In the genomic region with DNA sequence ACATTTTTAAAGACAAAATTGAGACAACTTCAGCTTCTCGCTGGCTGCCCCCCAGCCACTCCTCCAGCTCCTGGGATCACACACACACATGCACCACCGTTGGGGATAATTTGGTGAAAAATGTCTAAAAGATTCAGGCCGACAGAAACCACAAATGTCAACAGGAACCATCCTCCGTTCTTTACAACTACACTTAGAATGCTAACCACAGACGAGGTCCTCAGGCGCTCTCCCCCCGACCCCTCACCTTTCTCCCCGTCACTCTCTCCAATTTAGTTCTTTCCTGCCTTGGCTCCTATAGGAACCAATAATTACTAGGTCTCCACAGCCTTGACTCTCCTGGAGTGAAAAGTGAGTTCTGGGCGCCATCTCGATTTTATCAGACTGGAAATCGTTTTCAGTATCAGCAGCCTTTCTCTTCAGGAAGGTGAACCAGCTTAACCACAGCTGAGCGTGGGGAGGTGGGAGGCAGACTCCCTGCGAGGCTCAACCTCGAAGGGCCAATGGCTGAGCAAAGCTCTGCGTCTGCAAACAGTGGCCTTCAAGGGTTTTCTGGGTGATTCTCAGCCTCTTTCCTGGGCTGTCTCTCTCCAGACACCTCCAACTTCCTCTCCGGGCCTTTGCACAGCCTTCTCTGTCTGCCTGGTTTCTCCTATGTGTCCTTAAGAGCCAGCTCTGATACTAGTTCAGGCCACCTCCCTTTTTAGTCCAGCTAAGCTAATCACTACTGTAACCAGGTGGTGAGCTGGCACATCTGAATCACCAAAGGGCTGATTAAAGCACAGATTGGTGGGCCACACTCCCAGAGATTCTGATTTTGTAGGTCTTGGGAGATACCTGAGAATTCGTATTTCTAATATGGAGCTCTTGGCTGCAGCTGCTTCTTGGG, we compare ENCODE assay signal across 15 cellular contexts.
A peak's percentile ranks its signal among the peaks of the same experiment; 100 is the strongest.
DNase-seq lines count a peak whose midpoint lies in the region; ATAC-seq and TF ChIP-seq lines count a peak whose summit lies in the region.
"Had no signal": no experiment of that assay in that cellular context is flagged by ENCODE, and none has a peak within 500 bp of the region (broad histone marks: within the 10 kb centered on the region; RNA-seq: fewer than 3 reads in every experiment).

No MANE protein-coding gene starts in this region.

- no peaks in the 10 kb centered on the region for H3K27me3 ChIP-seq in transverse colon
- H3K27me3 ChIP-seq: vagina had no signal

- H3K36me3 ChIP-seq in transverse colon, result no peaks in the 10 kb centered on the region
- H3K36me3 ChIP-seq: vagina had no signal

- intact Hi-C loops in transverse colon (cut with DNase I; ENCODE audit: low total_unique reads), result no loop called here

- no peak for ATAC-seq in HG02623 (IDR thresholded peaks at IDR 0.05; ENCODE audit: unreplicated experiment)
- ATAC-seq: activated CD4-positive, CD25-positive, alpha-beta regulatory T cell treated with anti-CD3 and anti-CD28 coated beads, Interleukin-2, amount 50 U/mL, for 24 hours; K562; left lobe of liver had no signal

- in situ Hi-C loops in transverse colon (cut with MboI; ENCODE audit: low pct_ligation_motif_present in 1 of 4, low pct_unique_long_range_greater_than_20kb in 1 of 4, low sequenced_read_pairs in 3 of 4), result no loop called here

- peak overlapping the region in 3 of 4 donors; percentile 22 to 38 (median 25) for H3K27ac ChIP-seq in transverse colon

- H3K4me3 ChIP-seq in epithelial cell of esophagus (ENCODE audit: low read length) (no peak overlapping the region), transverse colon (no peak overlapping the region)
- H3K4me3 ChIP-seq: K562, vagina had no signal

- H3K4me1 ChIP-seq in transverse colon, result peaks cover 0 to 16% (median 2%) of the 10 kb centered on the region in 4 donors

- H3K9me3 ChIP-seq in transverse colon, result no peaks in the 10 kb centered on the region
- H3K9me3 ChIP-seq: vagina had no signal

- WGBS in transverse colon (ENCODE audit: low coverage in 1 of 2), 2 donors, result 60 to 74% methylated on average over 11 to 17 of the region's 17 CpGs

- TF ChIP-seq POLR2A in transverse colon (IDR thresholded peaks at IDR 0.05), result no peak

- no peak for TF ChIP-seq CTCF in epithelial cell of esophagus (IDR thresholded peaks at IDR 0.05; ENCODE audit: insufficient read depth, low read depth, low read length, missing control alignments)
- TF ChIP-seq CTCF in transverse colon (IDR thresholded peaks at IDR 0.05), result no peak

- peak; percentile 7 for DNase-seq in stimulated activated CD4-positive, alpha-beta T cell treated with anti-CD3 and anti-CD28 coated beads, Interleukin-1b, Interleukin-23, amount 100 ng/mL, for 48 hours
- no peak for DNase-seq in stimulated activated CD4-positive, alpha-beta T cell treated with anti-CD3 and anti-CD28 coated beads, Interleukin-4, amount 100 ng/mL, for 1 hour
- peak; percentile 29 for DNase-seq in activated T-cell treated with anti-CD3 and anti-CD28 coated beads, Interleukin-2, amount 50 U/mL, for 1 hour
- DNase-seq in epithelial cell of esophagus (ENCODE audit: low read depth) (peak; percentile 50), transverse colon (peak; percentile 19), NCI-H1092 treated with DMSO at 0.1 percent for 48 hours (lab: John Stamatoyannopoulos, UW) (no peak), NCI-H526 (lab: John Stamatoyannopoulos, UW) (no peak)
- DNase-seq: glutamatergic neuron, NCI-H1930, NCI-H82 had no signal

- no peak for TF ChIP-seq EP300 in transverse colon (IDR thresholded peaks at IDR 0.05; ENCODE audit: low read depth)

Comparison
In these comparisons a context has a peak if more than half of its experiments do, and no peak if none do; other contexts are left out.
1. DNase-seq: peak in stimulated activated CD4-positive, alpha-beta T cell treated with anti-CD3 and anti-CD28 coated beads, Interleukin-1b, Interleukin-23, amount 100 ng/mL, for 48 hours (single experiment), activated T-cell treated with anti-CD3 and anti-CD28 coated beads, Interleukin-2, amount 50 U/mL, for 1 hour (single experiment), epithelial cell of esophagus (single experiment) and transverse colon (single experiment); none in stimulated activated CD4-positive, alpha-beta T cell treated with anti-CD3 and anti-CD28 coated beads, Interleukin-4, amount 100 ng/mL, for 1 hour (single experiment), NCI-H1092 treated with DMSO at 0.1 percent for 48 hours (single experiment) and NCI-H526 (0 of 2).